2 cellular contexts compared by ENCODE assay signal in the genomic region with DNA sequence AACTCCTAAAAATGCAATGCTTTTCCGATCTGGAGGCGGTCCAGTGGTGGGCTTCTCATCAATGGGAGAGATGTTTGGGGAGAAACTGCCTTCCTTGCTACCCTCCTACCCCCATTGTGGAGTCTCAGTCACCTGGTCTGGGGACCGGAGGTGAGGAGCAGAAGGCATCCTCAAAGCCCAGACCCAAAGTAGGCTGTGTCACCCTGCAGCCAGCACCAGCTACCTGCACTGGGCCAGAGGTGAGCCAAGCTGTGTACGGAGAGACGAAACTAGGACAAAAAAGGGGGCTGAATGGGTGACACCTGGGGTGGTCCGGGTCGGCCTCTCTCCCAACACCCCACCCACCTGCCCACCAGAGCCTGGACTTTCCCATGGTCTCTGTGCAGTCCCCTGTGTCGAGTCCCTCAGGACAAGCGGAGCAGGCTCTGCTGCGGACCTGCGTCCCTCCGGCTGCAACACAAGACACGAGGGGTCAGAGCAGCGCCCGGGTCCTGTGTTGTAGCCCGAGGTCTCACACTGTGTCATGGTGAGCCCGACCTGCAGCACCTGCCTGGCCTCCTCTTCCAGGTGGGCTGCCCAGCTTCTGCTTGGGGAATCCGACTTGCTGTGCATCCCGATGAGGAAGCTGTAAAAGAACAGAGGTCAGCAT.
TF ChIP-seq lines count a peak whose summit lies in the region.

No MANE protein-coding gene starts in this region.

TF ChIP-seq in IMR-90, 13 proteins besides CTCF, POLR2A, EP300 and RAD21:
- TF ChIP-seq, protein P1, sequence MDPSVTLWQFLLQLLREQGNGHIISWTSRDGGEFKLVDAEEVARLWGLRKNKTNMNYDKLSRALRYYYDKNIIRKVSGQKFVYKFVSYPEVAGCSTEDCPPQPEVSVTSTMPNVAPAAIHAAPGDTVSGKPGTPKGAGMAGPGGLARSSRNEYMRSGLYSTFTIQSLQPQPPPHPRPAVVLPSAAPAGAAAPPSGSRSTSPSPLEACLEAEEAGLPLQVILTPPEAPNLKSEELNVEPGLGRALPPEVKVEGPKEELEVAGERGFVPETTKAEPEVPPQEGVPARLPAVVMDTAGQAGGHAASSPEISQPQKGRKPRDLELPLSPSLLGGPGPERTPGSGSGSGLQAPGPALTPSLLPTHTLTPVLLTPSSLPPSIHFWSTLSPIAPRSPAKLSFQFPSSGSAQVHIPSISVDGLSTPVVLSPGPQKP (IDR thresholded peaks at IDR 0.05; ENCODE audit: borderline replicate concordance, low read depth, low read length), result no peak
- TF ChIP-seq MXI1 (IDR thresholded peaks at IDR 0.05; ENCODE audit: borderline replicate concordance, low read depth, low read length) (no peak), RCOR1 (IDR thresholded peaks at IDR 0.05; ENCODE audit: insufficient replicate concordance, low read length) (no peak), MAFK (IDR thresholded peaks at IDR 0.05; ENCODE audit: low read depth, low read length) (no peak), FOS (IDR thresholded peaks at IDR 0.05; ENCODE audit: low read depth, low read length) (no peak), CEBPB (IDR thresholded peaks at IDR 0.05; ENCODE audit: low read depth, low read length) (no peak), MAZ (IDR thresholded peaks at IDR 0.05; ENCODE audit: borderline replicate concordance, low read depth, low read length) (no peak), BHLHE40 (IDR thresholded peaks at IDR 0.05; ENCODE audit: low read depth, low read length) (no peak), CHD1 (IDR thresholded peaks at IDR 0.05; ENCODE audit: low read depth, low read length) (no peak), NFE2L2 (IDR thresholded peaks at IDR 0.05; ENCODE audit: low read depth, low read length) (no peak)
- TF ChIP-seq, protein P2, sequence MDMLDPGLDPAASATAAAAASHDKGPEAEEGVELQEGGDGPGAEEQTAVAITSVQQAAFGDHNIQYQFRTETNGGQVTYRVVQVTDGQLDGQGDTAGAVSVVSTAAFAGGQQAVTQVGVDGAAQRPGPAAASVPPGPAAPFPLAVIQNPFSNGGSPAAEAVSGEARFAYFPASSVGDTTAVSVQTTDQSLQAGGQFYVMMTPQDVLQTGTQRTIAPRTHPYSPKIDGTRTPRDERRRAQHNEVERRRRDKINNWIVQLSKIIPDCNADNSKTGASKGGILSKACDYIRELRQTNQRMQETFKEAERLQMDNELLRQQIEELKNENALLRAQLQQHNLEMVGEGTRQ (IDR thresholded peaks at IDR 0.05; ENCODE audit: low read depth, low read length), result no peak

TF ChIP-seq in WTC11, 78 proteins besides CTCF, POLR2A, EP300 and RAD21:
- TF ChIP-seq, protein P3, sequence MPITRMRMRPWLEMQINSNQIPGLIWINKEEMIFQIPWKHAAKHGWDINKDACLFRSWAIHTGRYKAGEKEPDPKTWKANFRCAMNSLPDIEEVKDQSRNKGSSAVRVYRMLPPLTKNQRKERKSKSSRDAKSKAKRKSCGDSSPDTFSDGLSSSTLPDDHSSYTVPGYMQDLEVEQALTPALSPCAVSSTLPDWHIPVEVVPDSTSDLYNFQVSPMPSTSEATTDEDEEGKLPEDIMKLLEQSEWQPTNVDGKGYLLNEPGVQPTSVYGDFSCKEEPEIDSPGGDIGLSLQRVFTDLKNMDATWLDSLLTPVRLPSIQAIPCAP (CRISPR knock-in tag; IDR thresholded peaks at IDR 0.05), result no peak
- TF ChIP-seq, protein P4, sequence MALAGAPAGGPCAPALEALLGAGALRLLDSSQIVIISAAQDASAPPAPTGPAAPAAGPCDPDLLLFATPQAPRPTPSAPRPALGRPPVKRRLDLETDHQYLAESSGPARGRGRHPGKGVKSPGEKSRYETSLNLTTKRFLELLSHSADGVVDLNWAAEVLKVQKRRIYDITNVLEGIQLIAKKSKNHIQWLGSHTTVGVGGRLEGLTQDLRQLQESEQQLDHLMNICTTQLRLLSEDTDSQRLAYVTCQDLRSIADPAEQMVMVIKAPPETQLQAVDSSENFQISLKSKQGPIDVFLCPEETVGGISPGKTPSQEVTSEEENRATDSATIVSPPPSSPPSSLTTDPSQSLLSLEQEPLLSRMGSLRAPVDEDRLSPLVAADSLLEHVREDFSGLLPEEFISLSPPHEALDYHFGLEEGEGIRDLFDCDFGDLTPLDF (CRISPR knock-in tag; IDR thresholded peaks at IDR 0.05), result no peak
- TF ChIP-seq ZNF121 (CRISPR knock-in tag; IDR thresholded peaks at IDR 0.05) (no peak), GTF2I (CRISPR knock-in tag; conservative IDR thresholded peaks at IDR 0.05) (no peak), CREB1 (CRISPR knock-in tag; IDR thresholded peaks at IDR 0.05) (no peak), ZNF138 (CRISPR knock-in tag; conservative IDR thresholded peaks at IDR 0.05) (no peak), KAT7 (CRISPR knock-in tag; IDR thresholded peaks at IDR 0.05; ENCODE audit: borderline replicate concordance) (no peak), SMAD3 (CRISPR knock-in tag; IDR thresholded peaks at IDR 0.05; ENCODE audit: borderline replicate concordance) (no peak)
- TF ChIP-seq, protein P5, sequence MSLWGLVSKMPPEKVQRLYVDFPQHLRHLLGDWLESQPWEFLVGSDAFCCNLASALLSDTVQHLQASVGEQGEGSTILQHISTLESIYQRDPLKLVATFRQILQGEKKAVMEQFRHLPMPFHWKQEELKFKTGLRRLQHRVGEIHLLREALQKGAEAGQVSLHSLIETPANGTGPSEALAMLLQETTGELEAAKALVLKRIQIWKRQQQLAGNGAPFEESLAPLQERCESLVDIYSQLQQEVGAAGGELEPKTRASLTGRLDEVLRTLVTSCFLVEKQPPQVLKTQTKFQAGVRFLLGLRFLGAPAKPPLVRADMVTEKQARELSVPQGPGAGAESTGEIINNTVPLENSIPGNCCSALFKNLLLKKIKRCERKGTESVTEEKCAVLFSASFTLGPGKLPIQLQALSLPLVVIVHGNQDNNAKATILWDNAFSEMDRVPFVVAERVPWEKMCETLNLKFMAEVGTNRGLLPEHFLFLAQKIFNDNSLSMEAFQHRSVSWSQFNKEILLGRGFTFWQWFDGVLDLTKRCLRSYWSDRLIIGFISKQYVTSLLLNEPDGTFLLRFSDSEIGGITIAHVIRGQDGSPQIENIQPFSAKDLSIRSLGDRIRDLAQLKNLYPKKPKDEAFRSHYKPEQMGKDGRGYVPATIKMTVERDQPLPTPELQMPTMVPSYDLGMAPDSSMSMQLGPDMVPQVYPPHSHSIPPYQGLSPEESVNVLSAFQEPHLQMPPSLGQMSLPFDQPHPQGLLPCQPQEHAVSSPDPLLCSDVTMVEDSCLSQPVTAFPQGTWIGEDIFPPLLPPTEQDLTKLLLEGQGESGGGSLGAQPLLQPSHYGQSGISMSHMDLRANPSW (CRISPR knock-in tag; conservative IDR thresholded peaks at IDR 0.05; ENCODE audit: low read depth), result no peak
- TF ChIP-seq, protein P6, sequence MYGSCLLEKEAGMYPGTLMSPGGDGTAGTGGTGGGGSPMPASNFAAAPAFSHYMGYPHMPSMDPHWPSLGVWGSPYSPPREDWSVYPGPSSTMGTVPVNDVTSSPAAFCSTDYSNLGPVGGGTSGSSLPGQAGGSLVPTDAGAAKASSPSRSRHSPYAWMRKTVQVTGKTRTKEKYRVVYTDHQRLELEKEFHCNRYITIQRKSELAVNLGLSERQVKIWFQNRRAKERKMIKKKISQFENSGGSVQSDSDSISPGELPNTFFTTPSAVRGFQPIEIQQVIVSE (CRISPR knock-in tag; IDR thresholded peaks at IDR 0.05; ENCODE audit: borderline replicate concordance), result no peak
